Comparison of ENCODE assay signal across 8 cellular contexts in genomic region chr16:24689128-24689527, GRCh38. TPM values are rescaled to one million over a fixed set of nuclear protein-coding genes. Genes with fewer than 3 reads are reported as not detected.
DNase-seq lines count a peak whose midpoint lies in the region; ATAC-seq, FAIRE-seq and TF ChIP-seq lines count a peak whose summit lies in the region.

No MANE protein-coding gene starts in this region.

- WGBS in gastroesophageal sphincter (ENCODE audit: low coverage in 1 of 2), 2 donors, result 56 to 68% methylated on average over 4 to 7 of the region's 7 CpGs

- no peak overlapping the region for H3K27ac ChIP-seq in A673 (ENCODE audit: low read depth, low read length, poor library complexity, severe bottlenecking)
- no peak overlapping the region for H3K27ac ChIP-seq in SJSA1
- H3K27ac ChIP-seq in gastroesophageal sphincter, result no peak overlapping the region
- H3K27ac ChIP-seq in tibial artery, result no peak overlapping the region

- TF ChIP-seq CTCF in A673 (conservative IDR thresholded peaks at IDR 0.05; ENCODE audit: low read depth, low read length) (peak; percentile 79), gastroesophageal sphincter (IDR thresholded peaks at IDR 0.05) (peak in 3 of 4 experiments; percentile 13 to 57 (median 44)), tibial artery (IDR thresholded peaks at IDR 0.05) (peak; percentile 40 to 51)

- POLR2A ChIA-PET in A673 (lab: Charles Lee; ENCODE audit: low non-redundant PET), result no interaction called here

- H3K9me3 ChIP-seq in A673 (ENCODE audit: low read depth, low read length, poor library complexity, severe bottlenecking) (no peaks in the 10 kb centered on the region), SJSA1 (replicated peaks) (no peaks in the 10 kb centered on the region), gastroesophageal sphincter (no peaks in the 10 kb centered on the region), tibial artery (no peaks in the 10 kb centered on the region)

- TF ChIP-seq POLR2A in H54 (IDR thresholded peaks at IDR 0.05; ENCODE audit: low read depth, low read length), result no peak
- TF ChIP-seq POLR2A in gastroesophageal sphincter (IDR thresholded peaks at IDR 0.05), result no peak

- FAIRE-seq in H54 (lab: Jason Lieb, UNC), result peak; percentile 53

- BruUV-seq in A673 (replicated peaks; lab: Mats Ljungman, UMichigan), result no TSS peak

- DNase-seq in A673 (ENCODE audit: low spot score), result peak; percentile 73
- no peak for DNase-seq in H54 (ENCODE audit: insufficient read length, low spot score)
- DNase-seq in SJSA1 (ENCODE audit: low read depth in 1 of 2, low spot score in 2 of 2), result peak; percentile 54 to 60
- DNase-seq in tibial artery, result peak in 1 of 2 donors; percentile 41

- H3K4me3 ChIP-seq in A673 (ENCODE audit: low read depth, low read length, poor library complexity, severe bottlenecking) (no peak overlapping the region), SJSA1 (no peak overlapping the region), gastroesophageal sphincter (no peak overlapping the region), tibial artery (no peak overlapping the region)

- ATAC-seq in gastroesophageal sphincter, result no peak
- no peak for ATAC-seq in HG03045 (IDR thresholded peaks at IDR 0.05; ENCODE audit: unreplicated experiment)
- ATAC-seq in HG03196 (IDR thresholded peaks at IDR 0.05; ENCODE audit: unreplicated experiment), result no peak
- ATAC-seq in HG03457 (IDR thresholded peaks at IDR 0.05; ENCODE audit: unreplicated experiment), result no peak

- TF ChIP-seq EP300 in gastroesophageal sphincter (IDR thresholded peaks at IDR 0.05), result no peak

- CTCF ChIA-PET in A673 (lab: Charles Lee), result interaction anchor here (1.2 kb wide), 1 partner anchor 172 kb away, joined by 3 read pairs; no protein-coding TSS in a partner anchor

- no peaks in the 10 kb centered on the region for H3K4me1 ChIP-seq in A673 (ENCODE audit: insufficient read depth, low read length, poor library complexity, severe bottlenecking)
- peaks cover 29% of the 10 kb centered on the region for H3K4me1 ChIP-seq in SJSA1 (replicated peaks)
- peaks cover 0 to 17% (median 12%) of the 10 kb centered on the region in 3 donors for H3K4me1 ChIP-seq in gastroesophageal sphincter
- H3K4me1 ChIP-seq in tibial artery, result peaks cover 0 to 15% (median 10%) of the 10 kb centered on the region in 4 donors

- intact Hi-C loops in A673 (cut with micrococcal nuclease; ENCODE audit: unreplicated experiment), result loop anchor here (5.0 kb wide), 1 partner anchor 107 kb away; no protein-coding TSS in a partner anchor
- intact Hi-C loops in tibial artery (cut with DNase I; ENCODE audit: low total_unique reads), result no loop called here

- H3K36me3 ChIP-seq in A673 (ENCODE audit: insufficient read depth, low read length, poor library complexity, severe bottlenecking), result no peaks in the 10 kb centered on the region
- H3K36me3 ChIP-seq in SJSA1, result no peaks in the 10 kb centered on the region
- no peaks in the 10 kb centered on the region for H3K36me3 ChIP-seq in gastroesophageal sphincter
- no peaks in the 10 kb centered on the region for H3K36me3 ChIP-seq in tibial artery

- H3K27me3 ChIP-seq in A673 (replicated peaks; ENCODE audit: insufficient read depth, low read depth, low read length, poor library complexity) (no peaks in the 10 kb centered on the region), SJSA1 (replicated peaks) (no peaks in the 10 kb centered on the region), gastroesophageal sphincter (no peaks in the 10 kb centered on the region), tibial artery (no peaks in the 10 kb centered on the region)

RNA-seq across cellular contexts. Expression of gene TNRC6A, which starts 40.3 kb away (rescaled TPM):
- 88.5 and 90.8 TPM in 2 replicates for total RNA-seq in A673 (2021)
- total RNA-seq in SJSA1 (2014; rRNA removed; shearing (Covaris generic)), result 17.1 and 26.8 TPM in 2 replicates
- 10 to 100 TPM; 33.4 to 71.1 (median 58.6) TPM for total RNA-seq in gastroesophageal sphincter
